1 cellular context compared by ENCODE assay signal in genomic region chr12:51348116-51348515, GRCh38.
TF ChIP-seq lines count a peak whose summit lies in the region.

No MANE protein-coding gene starts in this region.

TF ChIP-seq in K562, 482 proteins besides CTCF, POLR2A, EP300 and RAD21:
- TF ChIP-seq ZNF408 (CRISPR knock-in tag; IDR thresholded peaks at IDR 0.05; ENCODE audit: low read depth) (no peak), NFE2 (IDR thresholded peaks at IDR 0.05; ENCODE audit: low read depth) (0 out of 2 replicates have a peak, but pooled peaks have one; percentile 11)
